1 cellular context compared by ENCODE assay signal in genomic region chr17:82236142-82236971, GRCh38.
TF ChIP-seq lines count a peak whose summit lies in the region.

No MANE protein-coding gene starts in this region.

TF ChIP-seq in HepG2, 621 proteins besides CTCF, POLR2A, EP300 and RAD21 (continued from another document and continues in another):
- TF ChIP-seq, protein P1, sequence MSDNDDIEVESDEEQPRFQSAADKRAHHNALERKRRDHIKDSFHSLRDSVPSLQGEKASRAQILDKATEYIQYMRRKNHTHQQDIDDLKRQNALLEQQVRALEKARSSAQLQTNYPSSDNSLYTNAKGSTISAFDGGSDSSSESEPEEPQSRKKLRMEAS (IDR thresholded peaks at IDR 0.05): no peak
- TF ChIP-seq ZNF205 (CRISPR knock-in tag; IDR thresholded peaks at IDR 0.05): peak; percentile 73; the same call in 1 of the 2 replicates
- peak; percentile 21; the same call in 1 of the 2 replicates for TF ChIP-seq DNMT1 (CRISPR knock-in tag; IDR thresholded peaks at IDR 0.05)
- peak; percentile 89 for TF ChIP-seq ZNF777 (CRISPR knock-in tag; IDR thresholded peaks at IDR 0.05)
- TF ChIP-seq DR1 (CRISPR knock-in tag; IDR thresholded peaks at IDR 0.05): peak; percentile 87
- TF ChIP-seq TCF7L2 (IDR thresholded peaks at IDR 0.05; ENCODE audit: low read depth, low read length): no peak
- TF ChIP-seq CHCHD3 (CRISPR knock-in tag; IDR thresholded peaks at IDR 0.05): peak; percentile 94
- TF ChIP-seq HOXA3 (CRISPR knock-in tag; IDR thresholded peaks at IDR 0.05): peak; percentile 93
- TF ChIP-seq MTA3 (CRISPR knock-in tag; IDR thresholded peaks at IDR 0.05): no peak
- TF ChIP-seq CC2D1A (CRISPR knock-in tag; IDR thresholded peaks at IDR 0.05): 0 out of 2 replicates have a peak, but pooled peaks have one; percentile 76
- TF ChIP-seq RFX3 (CRISPR knock-in tag; IDR thresholded peaks at IDR 0.05): 0 out of 2 replicates have a peak, but pooled peaks have one; percentile 40
- no peak for TF ChIP-seq SOX6 (IDR thresholded peaks at IDR 0.05)
- peak; percentile 88 for TF ChIP-seq SOX6 (CRISPR knock-in tag; IDR thresholded peaks at IDR 0.05)
- TF ChIP-seq ZBTB1 (CRISPR knock-in tag; IDR thresholded peaks at IDR 0.05; ENCODE audit: borderline replicate concordance): no peak; the same call in 1 of the 2 replicates
- peak; percentile 99 for TF ChIP-seq REPIN1 (CRISPR knock-in tag; IDR thresholded peaks at IDR 0.05; ENCODE audit: borderline replicate concordance, low read depth)
- peak; percentile 89 for TF ChIP-seq ZNF816 (CRISPR knock-in tag; IDR thresholded peaks at IDR 0.05; ENCODE audit: borderline replicate concordance)
- TF ChIP-seq ZNF501 (CRISPR knock-in tag; IDR thresholded peaks at IDR 0.05): peak; percentile 91; the same call in 1 of the 2 replicates
- TF ChIP-seq KDM3A (CRISPR knock-in tag; IDR thresholded peaks at IDR 0.05; ENCODE audit: low read depth): peak; percentile 94
- no peak for TF ChIP-seq ZNF674 (CRISPR knock-in tag; IDR thresholded peaks at IDR 0.05; ENCODE audit: low read depth)
- peak; percentile 92 for TF ChIP-seq MED13 (CRISPR knock-in tag; IDR thresholded peaks at IDR 0.05)
- 0 out of 2 replicates have a peak, but pooled peaks have one; percentile 52 for TF ChIP-seq ZSCAN22 (CRISPR knock-in tag; IDR thresholded peaks at IDR 0.05)
- TF ChIP-seq, protein P2, sequence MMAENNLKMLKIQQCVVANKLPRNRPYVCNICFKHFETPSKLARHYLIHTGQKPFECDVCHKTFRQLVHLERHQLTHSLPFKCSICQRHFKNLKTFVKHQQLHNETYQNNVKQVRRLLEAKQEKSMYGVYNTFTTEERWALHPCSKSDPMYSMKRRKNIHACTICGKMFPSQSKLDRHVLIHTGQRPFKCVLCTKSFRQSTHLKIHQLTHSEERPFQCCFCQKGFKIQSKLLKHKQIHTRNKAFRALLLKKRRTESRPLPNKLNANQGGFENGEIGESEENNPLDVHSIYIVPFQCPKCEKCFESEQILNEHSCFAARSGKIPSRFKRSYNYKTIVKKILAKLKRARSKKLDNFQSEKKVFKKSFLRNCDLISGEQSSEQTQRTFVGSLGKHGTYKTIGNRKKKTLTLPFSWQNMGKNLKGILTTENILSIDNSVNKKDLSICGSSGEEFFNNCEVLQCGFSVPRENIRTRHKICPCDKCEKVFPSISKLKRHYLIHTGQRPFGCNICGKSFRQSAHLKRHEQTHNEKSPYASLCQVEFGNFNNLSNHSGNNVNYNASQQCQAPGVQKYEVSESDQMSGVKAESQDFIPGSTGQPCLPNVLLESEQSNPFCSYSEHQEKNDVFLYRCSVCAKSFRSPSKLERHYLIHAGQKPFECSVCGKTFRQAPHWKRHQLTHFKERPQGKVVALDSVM (CRISPR knock-in tag; IDR thresholded peaks at IDR 0.05): peak; percentile 56; the same call in 1 of the 2 replicates
- peak; percentile 96; the same call in 1 of the 2 replicates for TF ChIP-seq KIAA2018 (CRISPR knock-in tag; IDR thresholded peaks at IDR 0.05; ENCODE audit: borderline replicate concordance)
- peak; percentile 93 for TF ChIP-seq ZNF891 (CRISPR knock-in tag; IDR thresholded peaks at IDR 0.05)
- peak; percentile 85; the same call in 1 of the 2 replicates for TF ChIP-seq TEAD2 (CRISPR knock-in tag; IDR thresholded peaks at IDR 0.05)
- peak; percentile 96 for TF ChIP-seq ZFP37 (CRISPR knock-in tag; IDR thresholded peaks at IDR 0.05; ENCODE audit: borderline replicate concordance)
- TF ChIP-seq HNRNPK (IDR thresholded peaks at IDR 0.05; ENCODE audit: low read depth, low read length, poor library complexity, severe bottlenecking): peak; percentile 78
- peak; percentile 65; the same call in 1 of the 2 replicates for TF ChIP-seq SP5 (CRISPR knock-in tag; IDR thresholded peaks at IDR 0.05; ENCODE audit: borderline replicate concordance, low read depth)
- TF ChIP-seq RFXANK (CRISPR knock-in tag; IDR thresholded peaks at IDR 0.05): peak; percentile 83; the same call in 1 of the 2 replicates
- TF ChIP-seq ZNF570 (CRISPR knock-in tag; IDR thresholded peaks at IDR 0.05; ENCODE audit: borderline replicate concordance): peak; percentile 89; the same call in 1 of the 2 replicates
- no peak for TF ChIP-seq PHB2 (IDR thresholded peaks at IDR 0.05; ENCODE audit: partially characterized antibody)
- peak; percentile 97 for TF ChIP-seq ZNF367 (CRISPR knock-in tag; IDR thresholded peaks at IDR 0.05; ENCODE audit: borderline replicate concordance)
- peak; percentile 92 for TF ChIP-seq ATF2 (CRISPR knock-in tag; IDR thresholded peaks at IDR 0.05)
- peak; percentile 90; the same call in 1 of the 2 replicates for TF ChIP-seq SP140L (CRISPR knock-in tag; IDR thresholded peaks at IDR 0.05; ENCODE audit: borderline replicate concordance)
- TF ChIP-seq ZBTB21 (CRISPR knock-in tag; IDR thresholded peaks at IDR 0.05): peak; percentile 66
- TF ChIP-seq SNAI1 (CRISPR knock-in tag; IDR thresholded peaks at IDR 0.05; ENCODE audit: borderline replicate concordance): peak; percentile 90; the same call in 1 of the 2 replicates
- TF ChIP-seq ZNF572 (CRISPR knock-in tag; IDR thresholded peaks at IDR 0.05): peak; percentile 83; the same call in 1 of the 2 replicates
- peak; percentile 81; the same call in 1 of the 2 replicates for TF ChIP-seq ZZZ3 (CRISPR knock-in tag; IDR thresholded peaks at IDR 0.05; ENCODE audit: borderline replicate concordance)
- TF ChIP-seq FOXK1 (CRISPR knock-in tag; IDR thresholded peaks at IDR 0.05; ENCODE audit: borderline replicate concordance, low read depth): peak; percentile 80
- peak; percentile 59 for TF ChIP-seq GFI1 (CRISPR knock-in tag; IDR thresholded peaks at IDR 0.05; ENCODE audit: borderline replicate concordance)
- peak; percentile 90; the same call in 1 of the 2 replicates for TF ChIP-seq ZNF766 (CRISPR knock-in tag; IDR thresholded peaks at IDR 0.05; ENCODE audit: borderline replicate concordance)
- peak; percentile 96 for TF ChIP-seq MEIS2 (CRISPR knock-in tag; IDR thresholded peaks at IDR 0.05)
- peak; percentile 58; the same call in 1 of the 2 replicates for TF ChIP-seq NAIF1 (CRISPR knock-in tag; IDR thresholded peaks at IDR 0.05; ENCODE audit: borderline replicate concordance)
- TF ChIP-seq SALL1 (CRISPR knock-in tag; IDR thresholded peaks at IDR 0.05): peak; percentile 98
- TF ChIP-seq ZNF253 (CRISPR knock-in tag; IDR thresholded peaks at IDR 0.05; ENCODE audit: borderline replicate concordance): peak; percentile 93
- TF ChIP-seq PRMT3 (CRISPR knock-in tag; IDR thresholded peaks at IDR 0.05; ENCODE audit: borderline replicate concordance, low read depth): peak; percentile 99
- TF ChIP-seq, protein P3, sequence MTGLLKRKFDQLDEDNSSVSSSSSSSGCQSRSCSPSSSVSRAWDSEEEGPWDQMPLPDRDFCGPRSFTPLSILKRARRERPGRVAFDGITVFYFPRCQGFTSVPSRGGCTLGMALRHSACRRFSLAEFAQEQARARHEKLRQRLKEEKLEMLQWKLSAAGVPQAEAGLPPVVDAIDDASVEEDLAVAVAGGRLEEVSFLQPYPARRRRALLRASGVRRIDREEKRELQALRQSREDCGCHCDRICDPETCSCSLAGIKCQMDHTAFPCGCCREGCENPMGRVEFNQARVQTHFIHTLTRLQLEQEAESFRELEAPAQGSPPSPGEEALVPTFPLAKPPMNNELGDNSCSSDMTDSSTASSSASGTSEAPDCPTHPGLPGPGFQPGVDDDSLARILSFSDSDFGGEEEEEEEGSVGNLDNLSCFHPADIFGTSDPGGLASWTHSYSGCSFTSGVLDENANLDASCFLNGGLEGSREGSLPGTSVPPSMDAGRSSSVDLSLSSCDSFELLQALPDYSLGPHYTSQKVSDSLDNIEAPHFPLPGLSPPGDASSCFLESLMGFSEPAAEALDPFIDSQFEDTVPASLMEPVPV (CRISPR knock-in tag; IDR thresholded peaks at IDR 0.05): peak; percentile 99
- peak; percentile 96; the same call in 1 of the 2 replicates for TF ChIP-seq THYN1 (CRISPR knock-in tag; IDR thresholded peaks at IDR 0.05; ENCODE audit: borderline replicate concordance, low read depth)
- TF ChIP-seq ZNF17 (CRISPR knock-in tag; IDR thresholded peaks at IDR 0.05): no peak
- TF ChIP-seq TCF12 (IDR thresholded peaks at IDR 0.05): no peak
- no peak for TF ChIP-seq TCF12 (CRISPR knock-in tag; IDR thresholded peaks at IDR 0.05)
- TF ChIP-seq ZBTB4 (CRISPR knock-in tag; IDR thresholded peaks at IDR 0.05; ENCODE audit: borderline replicate concordance): peak; percentile 100
- no peak for TF ChIP-seq MAFF (IDR thresholded peaks at IDR 0.05; ENCODE audit: low read depth, low read length)
- TF ChIP-seq GLI4 (CRISPR knock-in tag; IDR thresholded peaks at IDR 0.05; ENCODE audit: borderline replicate concordance): no peak
- peak; percentile 89 for TF ChIP-seq ASH2L (IDR thresholded peaks at IDR 0.05; ENCODE audit: insufficient read length, low read depth, low read length)
- peak; percentile 95 for TF ChIP-seq MED1 (CRISPR knock-in tag; IDR thresholded peaks at IDR 0.05)
